ENCODE assay signal across 8 cellular contexts in genomic region chr19:2477141-2477710, GRCh38. TPM values are rescaled to one million over a fixed set of nuclear protein-coding genes. Genes with fewer than 3 reads are reported as not detected.
DNase-seq lines count a peak whose midpoint lies in the region; ATAC-seq and TF ChIP-seq lines count a peak whose summit lies in the region.

No MANE protein-coding gene starts in this region.

- H3K4me3 ChIP-seq in heart left ventricle, result peak overlapping the region; percentile 60 to 98 (median 88)
- H3K4me3 ChIP-seq in rectal smooth muscle tissue (ENCODE audit: low read length), result peak overlapping the region; percentile 100

- 7 to 11% (median 9%) methylated on average over 11 to 27 of the region's 27 CpGs for WGBS in heart left ventricle, 4 donors

- no peak for TF ChIP-seq CTCF in heart left ventricle (IDR thresholded peaks at IDR 0.05)

- peaks cover 0 to 3% (median 0%) of the 10 kb centered on the region in 12 donors for H3K9me3 ChIP-seq in heart left ventricle

- peak; percentile 51 for DNase-seq in A172 (ENCODE audit: low spot score)
- peak; percentile 51 for DNase-seq in HPDE6-E6E7 (ENCODE audit: extremely low spot score)
- peak in 1 of 2 donors; percentile 44 for DNase-seq in activated naive CD4-positive, alpha-beta T cell treated with anti-CD3 and anti-CD28 coated beads, Interleukin-2, amount 50 U/mL, for 72 hours (ENCODE audit: low spot score in 2 of 2)
- DNase-seq in heart left ventricle, result peak; percentile 59 to 78 (median 68)
- no peak for DNase-seq in cerebellar nuclear complex (lab: John Stamatoyannopoulos, UW)
- no peak for DNase-seq in Ammon's horn (ENCODE audit: low spot score)

- intact Hi-C loops in heart left ventricle (cut with DNase I), result loop anchor here in 7 of 10 donors (1.0 to 5.0 kb wide), 7 partner anchors 18 to 126 kb away; no protein-coding TSS in a partner anchor

- H3K9me3 Mint-ChIP-seq in activated naive CD4-positive, alpha-beta T cell treated with anti-CD3 and anti-CD28 coated beads, Interleukin-2, amount 50 U/mL, for 72 hours, result peaks cover 0 to 4% of the 10 kb centered on the region in 2 donors

- peak in 1 of 2 donors; percentile 14 for TF ChIP-seq POLR2A in heart left ventricle (IDR thresholded peaks at IDR 0.05)

- peaks cover 0 to 14% (median 0%) of the 10 kb centered on the region in 9 donors for H3K36me3 ChIP-seq in heart left ventricle
- no peaks in the 10 kb centered on the region for H3K36me3 ChIP-seq in rectal smooth muscle tissue (ENCODE audit: control insufficient read depth, insufficient read depth, low read length)

- H3K9ac ChIP-seq in rectal smooth muscle tissue (ENCODE audit: low read length), result peak overlapping the region; percentile 89

- peaks cover 29 to 39% of the 10 kb centered on the region in 2 donors for H3K36me3 Mint-ChIP-seq in activated naive CD4-positive, alpha-beta T cell treated with anti-CD3 and anti-CD28 coated beads, Interleukin-2, amount 50 U/mL, for 72 hours

- ATAC-seq in activated naive CD4-positive, alpha-beta T cell treated with anti-CD3 and anti-CD28 coated beads, Interleukin-2, amount 50 U/mL, for 72 hours, result peak in 1 of 2 donors; percentile 2
- ATAC-seq in heart left ventricle (peak; percentile 1 to 43 (median 12)), GM21447 (IDR thresholded peaks at IDR 0.05; ENCODE audit: unreplicated experiment) (no peak)

- peaks cover 4 to 42% (median 28%) of the 10 kb centered on the region in 12 donors for H3K4me1 ChIP-seq in heart left ventricle
- peaks cover 5% of the 10 kb centered on the region for H3K4me1 ChIP-seq in rectal smooth muscle tissue (ENCODE audit: control insufficient read depth, insufficient read depth, low read length)

- H3K27ac ChIP-seq in heart left ventricle, result peak overlapping the region; percentile 82 to 96 (median 91)
- peak overlapping the region; percentile 98 for H3K27ac ChIP-seq in rectal smooth muscle tissue (ENCODE audit: low read depth, low read length)

- H3K27ac Mint-ChIP-seq in activated naive CD4-positive, alpha-beta T cell treated with anti-CD3 and anti-CD28 coated beads, Interleukin-2, amount 50 U/mL, for 72 hours, result peak overlapping the region; percentile 97 to 98

- H3K27me3 ChIP-seq in heart left ventricle (no peaks in the 10 kb centered on the region), rectal smooth muscle tissue (ENCODE audit: control insufficient read depth, insufficient read depth, low read length) (no peaks in the 10 kb centered on the region)

RNA-seq across cellular contexts. Expression of gene GADD45B, which starts 1.3 kb away (rescaled TPM):
- 92.7 and 97.6 TPM in 2 replicates for total RNA-seq in A172 (2014; rRNA removed; shearing (Covaris generic))
- total RNA-seq in activated naive CD4-positive, alpha-beta T cell treated with anti-CD3 and anti-CD28 coated beads, Interleukin-2, amount 50 U/mL, for 72 hours, result 10 to 100 TPM; 60.9 to 94.1 TPM
- total RNA-seq in heart left ventricle, result 100 to 1,000 TPM in 2 of 9 donors, 10 to 100 TPM in 7; 20.3 to 155 (median 46.6) TPM
- polyA plus RNA-seq in heart left ventricle, result 10 to 100 TPM; 67.2 to 68.4 TPM

RNA-seq across cellular contexts. Expression of gene LMNB2, which starts 20.5 kb away (rescaled TPM):
- 232 and 348 TPM in 2 replicates for total RNA-seq in A172 (2014; rRNA removed; shearing (Covaris generic))
- 10 to 100 TPM; 46.7 to 94.0 TPM for total RNA-seq in activated naive CD4-positive, alpha-beta T cell treated with anti-CD3 and anti-CD28 coated beads, Interleukin-2, amount 50 U/mL, for 72 hours
- total RNA-seq in heart left ventricle, result 10 to 100 TPM in 7 of 9 donors, 1 to 10 TPM in 2; 6.6 to 22.2 (median 13.8) TPM
- 10 to 100 TPM in 1 of 2 donors, 1 to 10 TPM in 1; 9.3 to 33.0 TPM for polyA plus RNA-seq in heart left ventricle

RNA-seq across cellular contexts. Expression of gene TIMM13, which starts 49.8 kb away (rescaled TPM):
- total RNA-seq in A172 (2014; rRNA removed; shearing (Covaris generic)), result 85.0 and 110 TPM in 2 replicates
- 100 to 1,000 TPM in 1 of 2 donors, 10 to 100 TPM in 1; 46.5 to 103 TPM for total RNA-seq in activated naive CD4-positive, alpha-beta T cell treated with anti-CD3 and anti-CD28 coated beads, Interleukin-2, amount 50 U/mL, for 72 hours
- total RNA-seq in heart left ventricle, result 10 to 100 TPM; 27.4 to 78.4 (median 62.6) TPM
- 10 to 100 TPM; 75.4 to 98.5 TPM for polyA plus RNA-seq in heart left ventricle

Comparison
In these comparisons a context has a peak if more than half of its experiments do, and no peak if none do; other contexts are left out.
1. DNase-seq: peak in A172 (single experiment), HPDE6-E6E7 (single experiment) and heart left ventricle (5 of 5); none in cerebellar nuclear complex (0 of 2) and Ammon's horn (single experiment).